Comparison of ENCODE assay signal across 9 cellular contexts in genomic region chr3:194323785-194324735, GRCh38. TPM values are rescaled to one million over a fixed set of nuclear protein-coding genes. Genes with fewer than 3 reads are reported as not detected.
DNase-seq lines count a peak whose midpoint lies in the region; ATAC-seq, FAIRE-seq and TF ChIP-seq lines count a peak whose summit lies in the region.
"Had no signal": no experiment of that assay in that cellular context is flagged by ENCODE, and none has a peak within 500 bp of the region (broad histone marks: within the 10 kb centered on the region; RNA-seq: fewer than 3 reads in every experiment).

No MANE protein-coding gene starts in this region.

- no peaks in the 10 kb centered on the region for H4K20me1 ChIP-seq in BLaER1

- H3K27me3 Mint-ChIP-seq in T-cell, result peaks cover 0 to 2% of the 10 kb centered on the region in 2 donors

- peaks cover 7 to 9% (median 8%) of the 10 kb centered on the region in 3 donors for H3K4me1 Mint-ChIP-seq in T-cell

- peak; percentile 83 to 91 (median 89) for ATAC-seq in T-cell (replicated peaks in 1 of 4)
- no peak for ATAC-seq in GM21737 (IDR thresholded peaks at IDR 0.05; ENCODE audit: unreplicated experiment)
- no peak for ATAC-seq in HG03139 (IDR thresholded peaks at IDR 0.05; ENCODE audit: unreplicated experiment)

- peaks cover 8% of the 10 kb centered on the region; the same call in 1 of the 2 replicates for H3K4me1 ChIP-seq in BLaER1

- no peak overlapping the region for H3K4me3 Mint-ChIP-seq in T-cell

- H3K27ac ChIP-seq in BLaER1, result no peak overlapping the region

- no peak for TF ChIP-seq CTCF in foreskin fibroblast (IDR thresholded peaks at IDR 0.05; ENCODE audit: low read depth, low read length)

- DNase-seq in H54 (ENCODE audit: insufficient read length, low spot score) (peak; percentile 60), T-cell (peak in 24 of 34 experiments; percentile 14 to 48 (median 32)), foreskin fibroblast (peak in 1 of 2 donors; percentile 70), renal cortical epithelial cell (ENCODE audit: low read depth) (peak; percentile 64), NK-92 (lab: John Stamatoyannopoulos, UW; ENCODE audit: unreplicated experiment) (no peak)

- H3K27ac Mint-ChIP-seq in T-cell, result no peak overlapping the region
- H3K27ac Mint-ChIP-seq: brain had no signal

- POLR2A ChIA-PET in T-cell (lab: Charles Lee), result interaction anchor here in 1 of 2 donors (0.6 kb wide), 1 partner anchor 154 kb away, joined by 3 read pairs; no protein-coding TSS in a partner anchor

- H3K4me2 ChIP-seq in BLaER1, result peak overlapping the region; percentile 46

- no peak overlapping the region for H3K4me3 ChIP-seq in BLaER1
- H3K4me3 ChIP-seq in foreskin fibroblast (ENCODE audit: low read depth in 1 of 2, low read length in 2 of 2), result peak overlapping the region; percentile 26 to 30

- no peak for TF ChIP-seq POLR2A in H54 (IDR thresholded peaks at IDR 0.05; ENCODE audit: low read depth, low read length)

- no peak for FAIRE-seq in H54 (lab: Jason Lieb, UNC)

- peaks cover 0 to 5% (median 5%) of the 10 kb centered on the region in 3 donors for H3K9me3 Mint-ChIP-seq in T-cell

- H3K9ac ChIP-seq in BLaER1, result no peak overlapping the region

- no peaks in the 10 kb centered on the region for H3K36me3 Mint-ChIP-seq in T-cell

- no peaks in the 10 kb centered on the region for H3K36me3 ChIP-seq in BLaER1

- peaks cover 16% of the 10 kb centered on the region for H3K9me3 ChIP-seq in BLaER1

- CTCF ChIA-PET in T-cell (lab: Charles Lee), result no interaction called here

- no peaks in the 10 kb centered on the region; the same call in 1 of the 2 replicates for H3K27me3 ChIP-seq in BLaER1

RNA-seq across cellular contexts. Expression of gene CPN2, which starts 27.1 kb away (rescaled TPM):
- total RNA-seq in T-cell (under 1 TPM in 2 of 5 donors, not detected in 3; 0.12 to 0.13 TPM), renal cortical epithelial cell (0.05 TPM in 1 of 2 replicates, not detected in the other)

RNA-seq across cellular contexts. Expression of gene LRRC15, which starts 45.5 kb away (rescaled TPM):
- total RNA-seq in T-cell, result not detected
- total RNA-seq in renal cortical epithelial cell, result not detected in 2 replicates

Comparison
In these comparisons a context has a peak if more than half of its experiments do, and no peak if none do; other contexts are left out.
1. ATAC-seq: peak in T-cell (4 of 4); none in GM21737 (single experiment) and HG03139 (single experiment).